Comparison of ENCODE assay signal across 17 cellular contexts in genomic region chr3:70519005-70519404, GRCh38.
"Had no signal": no experiment of that assay in that cellular context is flagged by ENCODE, and none has a peak within 500 bp of the region (broad histone marks: within the 10 kb centered on the region; RNA-seq: fewer than 3 reads in every experiment).

No MANE protein-coding gene starts in this region.

- H3K4me3 Mint-ChIP-seq: naive thymus-derived CD4-positive, alpha-beta T cell had no signal

- ATAC-seq: foreskin keratinocyte; gastroesophageal sphincter; heart right ventricle; left lung; left ventricle myocardium superior; lower lobe of right lung; naive thymus-derived CD4-positive, alpha-beta T cell had no signal

- H3K27ac ChIP-seq: coronary artery, dorsolateral prefrontal cortex, esophagus muscularis mucosa, foreskin keratinocyte, gastroesophageal sphincter, heart right ventricle, left lung, lower lobe of right lung had no signal

- DNase-seq: dermis blood vessel endothelial cell; dorsolateral prefrontal cortex; effector CD4-positive, alpha-beta T cell; effector memory CD4-positive, alpha-beta T cell; foreskin keratinocyte; heart right ventricle; hippocampal formation; left cardiac atrium; left lung; left ventricle myocardium superior; lower lobe of right lung; mesendoderm; midbrain; naive thymus-derived CD4-positive, alpha-beta T cell had no signal

- H3K4me3 ChIP-seq: coronary artery, dorsolateral prefrontal cortex, esophagus muscularis mucosa, gastroesophageal sphincter, heart right ventricle, left lung, lower lobe of right lung had no signal

- H3K9me3 Mint-ChIP-seq: naive thymus-derived CD4-positive, alpha-beta T cell had no signal

- H3K4me1 ChIP-seq: foreskin keratinocyte, heart right ventricle, left lung, lower lobe of right lung had no signal

- H3K9me3 ChIP-seq: esophagus muscularis mucosa, gastroesophageal sphincter, heart right ventricle, left lung, lower lobe of right lung had no signal

- H3K27ac Mint-ChIP-seq: naive thymus-derived CD4-positive, alpha-beta T cell had no signal

- H3K36me3 Mint-ChIP-seq: naive thymus-derived CD4-positive, alpha-beta T cell had no signal

- H3K27me3 ChIP-seq: esophagus muscularis mucosa, gastroesophageal sphincter, left lung had no signal

- H3K36me3 ChIP-seq: esophagus muscularis mucosa, gastroesophageal sphincter, heart right ventricle, left lung, lower lobe of right lung had no signal
